1 cellular context compared by ENCODE assay signal in genomic region chr5:56815657-56816545, GRCh38.
TF ChIP-seq lines count a peak whose summit lies in the region.

No MANE protein-coding gene starts in this region.

TF ChIP-seq in K562, 482 proteins besides CTCF, POLR2A, EP300 and RAD21 (continued from another document and continues in another):
- TF ChIP-seq GTF2F1 (IDR thresholded peaks at IDR 0.05; ENCODE audit: low read depth, low read length) (no peak), ZMIZ1 (IDR thresholded peaks at IDR 0.05; ENCODE audit: low read depth in 2 of 2, low read length in 2 of 2) (no peak), MYC (IDR thresholded peaks at IDR 0.05; ENCODE audit: low read depth, low read length) (no peak; the same call in 1 of the 2 replicates), MYC (CRISPR knock-in tag; IDR thresholded peaks at IDR 0.05; ENCODE audit: borderline replicate concordance, low read depth) (no peak), SREBF2 (CRISPR knock-in tag; IDR thresholded peaks at IDR 0.05) (no peak), SPI1 (IDR thresholded peaks at IDR 0.05; ENCODE audit: borderline replicate concordance, low read depth, low read length) (no peak), PREB (CRISPR knock-in tag; IDR thresholded peaks at IDR 0.05) (no peak), TAF9B (IDR thresholded peaks at IDR 0.05; ENCODE audit: partially characterized antibody) (no peak), CTCFL (IDR thresholded peaks at IDR 0.05; ENCODE audit: borderline replicate concordance, insufficient read depth, low read depth, low read length, poor library complexity, severe bottlenecking) (no peak), SMAD4 (CRISPR knock-in tag; conservative IDR thresholded peaks at IDR 0.05) (peak; percentile 41; the same call in 1 of the 2 replicates), CBX8 (IDR thresholded peaks at IDR 0.05; ENCODE audit: borderline replicate concordance, extremely low read depth, low read depth, low read length, poor library complexity, severe bottlenecking) (no peak), SMAD1 (IDR thresholded peaks at IDR 0.05; ENCODE audit: low read depth, low read length, partially characterized antibody) (no peak), RHOXF2B (CRISPR knock-in tag; conservative IDR thresholded peaks at IDR 0.05) (no peak), PTRF (tag; IDR thresholded peaks at IDR 0.05) (no peak), NFE2 (IDR thresholded peaks at IDR 0.05; ENCODE audit: low read depth) (no peak), GTF2A2 (tag; IDR thresholded peaks at IDR 0.05) (no peak), RBM25 (IDR thresholded peaks at IDR 0.05; ENCODE audit: low read depth, low read length, severe bottlenecking) (no peak), KLF13 (tag; IDR thresholded peaks at IDR 0.05; ENCODE audit: borderline replicate concordance, low read depth) (no peak), COPS2 (conservative IDR thresholded peaks at IDR 0.05) (no peak), ASH1L (IDR thresholded peaks at IDR 0.05; ENCODE audit: borderline replicate concordance, low read depth, partially characterized antibody) (no peak), ZNF253 (CRISPR knock-in tag; conservative IDR thresholded peaks at IDR 0.05) (no peak), NR4A1 (CRISPR knock-in tag; IDR thresholded peaks at IDR 0.05) (no peak), NR4A1 (tag; IDR thresholded peaks at IDR 0.05) (no peak), ETS1 (conservative IDR thresholded peaks at IDR 0.05; ENCODE audit: control insufficient read depth, low read depth, low read length) (no peak; the same call in 1 of the 2 replicates), ZNF507 (tag; conservative IDR thresholded peaks at IDR 0.05) (no peak), ZNF174 (CRISPR knock-in tag; IDR thresholded peaks at IDR 0.05) (no peak), PATZ1 (CRISPR knock-in tag; IDR thresholded peaks at IDR 0.05; ENCODE audit: borderline replicate concordance) (no peak), BCOR (IDR thresholded peaks at IDR 0.05) (no peak), NUFIP1 (IDR thresholded peaks at IDR 0.05; ENCODE audit: partially characterized antibody) (no peak), RAD51 (IDR thresholded peaks at IDR 0.05; ENCODE audit: borderline replicate concordance, low read depth) (no peak), POLR2G (IDR thresholded peaks at IDR 0.05; ENCODE audit: low read depth, low read length) (peak; percentile 26), TCFL5 (CRISPR knock-in tag; conservative IDR thresholded peaks at IDR 0.05) (no peak), CREB3 (tag; conservative IDR thresholded peaks at IDR 0.05; ENCODE audit: low read depth) (no peak), PCBP2 (IDR thresholded peaks at IDR 0.05; ENCODE audit: low read depth, low read length, poor library complexity, severe bottlenecking) (no peak), SMAD2 (IDR thresholded peaks at IDR 0.05; ENCODE audit: low read depth, low read length) (no peak), PBX2 (CRISPR knock-in tag; IDR thresholded peaks at IDR 0.05; ENCODE audit: low read depth) (no peak), PBX2 (tag; conservative IDR thresholded peaks at IDR 0.05; ENCODE audit: low read depth) (no peak), ZNF24 (IDR thresholded peaks at IDR 0.05) (peak; percentile 93; the same call in 1 of the 2 replicates), C11orf30 (IDR thresholded peaks at IDR 0.05; ENCODE audit: low read depth) (no peak), RUNX1 (IDR thresholded peaks at IDR 0.05; ENCODE audit: low read depth) (no peak), GTF2E2 (tag; IDR thresholded peaks at IDR 0.05) (no peak), ZNF184 (CRISPR knock-in tag; IDR thresholded peaks at IDR 0.05) (no peak), EGR1 (conservative IDR thresholded peaks at IDR 0.05) (peak; percentile 41; the same call in 1 of the 2 replicates), CEBPB (tag; IDR thresholded peaks at IDR 0.05) (no peak), SMARCB1 (IDR thresholded peaks at IDR 0.05; ENCODE audit: insufficient read length, low read depth) (no peak), ELF2 (CRISPR knock-in tag; IDR thresholded peaks at IDR 0.05) (no peak), RFX7 (CRISPR knock-in tag; IDR thresholded peaks at IDR 0.05) (no peak), ZNF431 (CRISPR knock-in tag; IDR thresholded peaks at IDR 0.05) (no peak), ZNF41 (CRISPR knock-in tag; conservative IDR thresholded peaks at IDR 0.05) (no peak), PPARD (CRISPR knock-in tag; IDR thresholded peaks at IDR 0.05) (no peak), HNRNPLL (IDR thresholded peaks at IDR 0.05; ENCODE audit: low read depth, low read length, poor library complexity, severe bottlenecking) (peak; percentile 98), NFXL1 (CRISPR knock-in tag; IDR thresholded peaks at IDR 0.05) (no peak)
